ENCODE assay signal across 1 cellular context in genomic region chr11:134758342-134758931, GRCh38.
TF ChIP-seq lines count a peak whose summit lies in the region.

No MANE protein-coding gene starts in this region.

TF ChIP-seq in H1, 55 proteins besides CTCF, POLR2A, EP300 and RAD21:
- TF ChIP-seq CEBPB (IDR thresholded peaks at IDR 0.05; ENCODE audit: low read depth, low read length) (no peak), JUND (IDR thresholded peaks at IDR 0.05; ENCODE audit: low read length) (no peak), SP2 (IDR thresholded peaks at IDR 0.05; ENCODE audit: low read length) (no peak), SRF (IDR thresholded peaks at IDR 0.05; ENCODE audit: low read depth, low read length) (no peak), RNF2 (IDR thresholded peaks at IDR 0.05; ENCODE audit: borderline replicate concordance, low read depth, low read length, missing control alignments, poor library complexity, severe bottlenecking) (no peak), SIX5 (IDR thresholded peaks at IDR 0.05; ENCODE audit: low read depth, low read length) (no peak), YY1 (IDR thresholded peaks at IDR 0.05; ENCODE audit: low read depth, low read length) (no peak), BRCA1 (IDR thresholded peaks at IDR 0.05; ENCODE audit: low read depth, low read length) (no peak), EZH2 (IDR thresholded peaks at IDR 0.05; ENCODE audit: low read depth, low read length, severe bottlenecking) (no peak), EGR1 (IDR thresholded peaks at IDR 0.05; ENCODE audit: borderline replicate concordance, low read depth, low read length) (no peak), SUZ12 (IDR thresholded peaks at IDR 0.05; ENCODE audit: low read length) (no peak), ATF2 (IDR thresholded peaks at IDR 0.05; ENCODE audit: low read length) (no peak), KDM1A (IDR thresholded peaks at IDR 0.05; ENCODE audit: borderline replicate concordance, low read length) (no peak), KDM4A (IDR thresholded peaks at IDR 0.05; ENCODE audit: low read depth, low read length, severe bottlenecking) (no peak), CBX8 (IDR thresholded peaks at IDR 0.05; ENCODE audit: borderline replicate concordance, low read depth, low read length) (no peak), HDAC2 (IDR thresholded peaks at IDR 0.05; ENCODE audit: borderline replicate concordance in 1 of 2, low read depth in 2 of 2, low read length in 2 of 2) (no peak), CHD1 (IDR thresholded peaks at IDR 0.05; ENCODE audit: low read depth, low read length) (no peak)
- TF ChIP-seq, protein P1, sequence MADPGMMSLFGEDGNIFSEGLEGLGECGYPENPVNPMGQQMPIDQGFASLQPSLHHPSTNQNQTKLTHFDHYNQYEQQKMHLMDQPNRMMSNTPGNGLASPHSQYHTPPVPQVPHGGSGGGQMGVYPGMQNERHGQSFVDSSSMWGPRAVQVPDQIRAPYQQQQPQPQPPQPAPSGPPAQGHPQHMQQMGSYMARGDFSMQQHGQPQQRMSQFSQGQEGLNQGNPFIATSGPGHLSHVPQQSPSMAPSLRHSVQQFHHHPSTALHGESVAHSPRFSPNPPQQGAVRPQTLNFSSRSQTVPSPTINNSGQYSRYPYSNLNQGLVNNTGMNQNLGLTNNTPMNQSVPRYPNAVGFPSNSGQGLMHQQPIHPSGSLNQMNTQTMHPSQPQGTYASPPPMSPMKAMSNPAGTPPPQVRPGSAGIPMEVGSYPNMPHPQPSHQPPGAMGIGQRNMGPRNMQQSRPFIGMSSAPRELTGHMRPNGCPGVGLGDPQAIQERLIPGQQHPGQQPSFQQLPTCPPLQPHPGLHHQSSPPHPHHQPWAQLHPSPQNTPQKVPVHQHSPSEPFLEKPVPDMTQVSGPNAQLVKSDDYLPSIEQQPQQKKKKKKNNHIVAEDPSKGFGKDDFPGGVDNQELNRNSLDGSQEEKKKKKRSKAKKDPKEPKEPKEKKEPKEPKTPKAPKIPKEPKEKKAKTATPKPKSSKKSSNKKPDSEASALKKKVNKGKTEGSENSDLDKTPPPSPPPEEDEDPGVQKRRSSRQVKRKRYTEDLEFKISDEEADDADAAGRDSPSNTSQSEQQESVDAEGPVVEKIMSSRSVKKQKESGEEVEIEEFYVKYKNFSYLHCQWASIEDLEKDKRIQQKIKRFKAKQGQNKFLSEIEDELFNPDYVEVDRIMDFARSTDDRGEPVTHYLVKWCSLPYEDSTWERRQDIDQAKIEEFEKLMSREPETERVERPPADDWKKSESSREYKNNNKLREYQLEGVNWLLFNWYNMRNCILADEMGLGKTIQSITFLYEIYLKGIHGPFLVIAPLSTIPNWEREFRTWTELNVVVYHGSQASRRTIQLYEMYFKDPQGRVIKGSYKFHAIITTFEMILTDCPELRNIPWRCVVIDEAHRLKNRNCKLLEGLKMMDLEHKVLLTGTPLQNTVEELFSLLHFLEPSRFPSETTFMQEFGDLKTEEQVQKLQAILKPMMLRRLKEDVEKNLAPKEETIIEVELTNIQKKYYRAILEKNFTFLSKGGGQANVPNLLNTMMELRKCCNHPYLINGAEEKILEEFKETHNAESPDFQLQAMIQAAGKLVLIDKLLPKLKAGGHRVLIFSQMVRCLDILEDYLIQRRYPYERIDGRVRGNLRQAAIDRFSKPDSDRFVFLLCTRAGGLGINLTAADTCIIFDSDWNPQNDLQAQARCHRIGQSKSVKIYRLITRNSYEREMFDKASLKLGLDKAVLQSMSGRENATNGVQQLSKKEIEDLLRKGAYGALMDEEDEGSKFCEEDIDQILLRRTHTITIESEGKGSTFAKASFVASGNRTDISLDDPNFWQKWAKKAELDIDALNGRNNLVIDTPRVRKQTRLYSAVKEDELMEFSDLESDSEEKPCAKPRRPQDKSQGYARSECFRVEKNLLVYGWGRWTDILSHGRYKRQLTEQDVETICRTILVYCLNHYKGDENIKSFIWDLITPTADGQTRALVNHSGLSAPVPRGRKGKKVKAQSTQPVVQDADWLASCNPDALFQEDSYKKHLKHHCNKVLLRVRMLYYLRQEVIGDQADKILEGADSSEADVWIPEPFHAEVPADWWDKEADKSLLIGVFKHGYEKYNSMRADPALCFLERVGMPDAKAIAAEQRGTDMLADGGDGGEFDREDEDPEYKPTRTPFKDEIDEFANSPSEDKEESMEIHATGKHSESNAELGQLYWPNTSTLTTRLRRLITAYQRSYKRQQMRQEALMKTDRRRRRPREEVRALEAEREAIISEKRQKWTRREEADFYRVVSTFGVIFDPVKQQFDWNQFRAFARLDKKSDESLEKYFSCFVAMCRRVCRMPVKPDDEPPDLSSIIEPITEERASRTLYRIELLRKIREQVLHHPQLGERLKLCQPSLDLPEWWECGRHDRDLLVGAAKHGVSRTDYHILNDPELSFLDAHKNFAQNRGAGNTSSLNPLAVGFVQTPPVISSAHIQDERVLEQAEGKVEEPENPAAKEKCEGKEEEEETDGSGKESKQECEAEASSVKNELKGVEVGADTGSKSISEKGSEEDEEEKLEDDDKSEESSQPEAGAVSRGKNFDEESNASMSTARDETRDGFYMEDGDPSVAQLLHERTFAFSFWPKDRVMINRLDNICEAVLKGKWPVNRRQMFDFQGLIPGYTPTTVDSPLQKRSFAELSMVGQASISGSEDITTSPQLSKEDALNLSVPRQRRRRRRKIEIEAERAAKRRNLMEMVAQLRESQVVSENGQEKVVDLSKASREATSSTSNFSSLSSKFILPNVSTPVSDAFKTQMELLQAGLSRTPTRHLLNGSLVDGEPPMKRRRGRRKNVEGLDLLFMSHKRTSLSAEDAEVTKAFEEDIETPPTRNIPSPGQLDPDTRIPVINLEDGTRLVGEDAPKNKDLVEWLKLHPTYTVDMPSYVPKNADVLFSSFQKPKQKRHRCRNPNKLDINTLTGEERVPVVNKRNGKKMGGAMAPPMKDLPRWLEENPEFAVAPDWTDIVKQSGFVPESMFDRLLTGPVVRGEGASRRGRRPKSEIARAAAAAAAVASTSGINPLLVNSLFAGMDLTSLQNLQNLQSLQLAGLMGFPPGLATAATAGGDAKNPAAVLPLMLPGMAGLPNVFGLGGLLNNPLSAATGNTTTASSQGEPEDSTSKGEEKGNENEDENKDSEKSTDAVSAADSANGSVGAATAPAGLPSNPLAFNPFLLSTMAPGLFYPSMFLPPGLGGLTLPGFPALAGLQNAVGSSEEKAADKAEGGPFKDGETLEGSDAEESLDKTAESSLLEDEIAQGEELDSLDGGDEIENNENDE (IDR thresholded peaks at IDR 0.05; ENCODE audit: insufficient replicate concordance, low read length), result no peak
